Comparison of ENCODE assay signal across 11 cellular contexts in the genomic region with DNA sequence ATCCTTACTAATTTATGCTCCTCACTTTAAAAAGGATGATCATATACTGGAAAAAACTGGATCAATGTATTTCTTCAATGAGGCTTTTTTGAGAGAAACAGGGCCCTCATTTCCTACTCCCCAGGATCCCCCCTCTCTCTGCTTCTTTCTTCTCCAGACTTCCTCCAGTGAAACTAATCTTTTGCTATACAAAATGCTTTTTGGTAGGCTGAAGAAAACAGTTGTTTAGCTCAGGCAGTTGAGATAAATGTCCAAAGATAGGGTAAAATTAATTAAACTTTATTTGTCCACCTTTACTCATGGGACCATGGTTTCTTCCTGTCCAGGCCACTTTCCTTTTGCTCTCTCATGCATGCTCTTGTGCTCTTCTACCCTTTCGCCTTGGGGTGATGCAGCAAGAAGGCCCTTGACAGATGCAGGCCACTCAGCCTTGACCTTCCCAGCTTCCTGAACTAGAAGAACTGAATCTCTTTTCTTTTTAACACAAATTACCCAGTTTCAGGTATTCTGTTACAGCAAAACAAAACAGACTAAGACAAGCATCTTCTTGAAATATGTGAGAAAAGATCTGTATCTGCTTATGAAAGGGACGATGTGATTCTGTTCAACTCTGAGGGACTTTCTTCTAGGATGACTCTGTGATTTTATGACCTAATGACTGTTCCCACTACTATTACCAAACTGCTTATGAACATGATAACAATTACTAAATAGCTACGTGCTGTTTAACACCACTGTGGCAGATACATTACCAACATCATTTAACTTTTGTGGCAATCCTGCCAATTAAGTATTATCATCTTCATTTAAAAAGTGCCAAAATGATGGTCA.
DNase-seq lines count a peak whose midpoint lies in the region; ATAC-seq and TF ChIP-seq lines count a peak whose summit lies in the region.
"Had no signal": no experiment of that assay in that cellular context is flagged by ENCODE, and none has a peak within 500 bp of the region (broad histone marks: within the 10 kb centered on the region; RNA-seq: fewer than 3 reads in every experiment).

No MANE protein-coding gene starts in this region.

- TF ChIP-seq CTCF in coronary artery (IDR thresholded peaks at IDR 0.05), result no peak

- ATAC-seq in GM18498 (IDR thresholded peaks at IDR 0.05; ENCODE audit: unreplicated experiment) (peak; percentile 62), GM21515 (IDR thresholded peaks at IDR 0.05; ENCODE audit: unreplicated experiment) (peak; percentile 67), HG03565 (IDR thresholded peaks at IDR 0.05; ENCODE audit: unreplicated experiment) (peak; percentile 64), memory B cell (ENCODE audit: low read depth) (no peak), GM18867 (IDR thresholded peaks at IDR 0.05; ENCODE audit: unreplicated experiment) (no peak)

- DNase-seq in memory B cell (ENCODE audit: low spot score in 2 of 2), result no peak
- no peak for DNase-seq in HUDEP-2 (lab: John Stamatoyannopoulos, UW; ENCODE audit: unreplicated experiment in 76 of 76)
- no peak for DNase-seq in coronary artery (ENCODE audit: low spot score)
- DNase-seq: amniotic stem cell, immature natural killer cell, ovary had no signal

- peak overlapping the region; percentile 43 for H3K27ac Mint-ChIP-seq in memory B cell

- H3K4me3 ChIP-seq in coronary artery, result no peak overlapping the region
- H3K4me3 ChIP-seq: ovary had no signal

- no peaks in the 10 kb centered on the region for H3K27me3 Mint-ChIP-seq in memory B cell

- H3K9me3 Mint-ChIP-seq in memory B cell, result no peaks in the 10 kb centered on the region
- H3K9me3 Mint-ChIP-seq: immature natural killer cell had no signal

- H3K4me3 Mint-ChIP-seq in memory B cell, result no peak overlapping the region
- H3K4me3 Mint-ChIP-seq: immature natural killer cell had no signal

- peaks cover 18% of the 10 kb centered on the region for H3K36me3 Mint-ChIP-seq in memory B cell

- H3K27ac ChIP-seq in coronary artery, result no peak overlapping the region
- H3K27ac ChIP-seq: epithelial cell of prostate, ovary had no signal

- H3K4me1 Mint-ChIP-seq in memory B cell, result peaks cover 11% of the 10 kb centered on the region

Comparison
In these comparisons a context has a peak if more than half of its experiments do, and no peak if none do; other contexts are left out.
1. ATAC-seq: peak in GM18498 (single experiment), GM21515 (single experiment) and HG03565 (single experiment); none in memory B cell (single experiment) and GM18867 (single experiment).